ENCODE assay signal across 9 cellular contexts in the genomic region with DNA sequence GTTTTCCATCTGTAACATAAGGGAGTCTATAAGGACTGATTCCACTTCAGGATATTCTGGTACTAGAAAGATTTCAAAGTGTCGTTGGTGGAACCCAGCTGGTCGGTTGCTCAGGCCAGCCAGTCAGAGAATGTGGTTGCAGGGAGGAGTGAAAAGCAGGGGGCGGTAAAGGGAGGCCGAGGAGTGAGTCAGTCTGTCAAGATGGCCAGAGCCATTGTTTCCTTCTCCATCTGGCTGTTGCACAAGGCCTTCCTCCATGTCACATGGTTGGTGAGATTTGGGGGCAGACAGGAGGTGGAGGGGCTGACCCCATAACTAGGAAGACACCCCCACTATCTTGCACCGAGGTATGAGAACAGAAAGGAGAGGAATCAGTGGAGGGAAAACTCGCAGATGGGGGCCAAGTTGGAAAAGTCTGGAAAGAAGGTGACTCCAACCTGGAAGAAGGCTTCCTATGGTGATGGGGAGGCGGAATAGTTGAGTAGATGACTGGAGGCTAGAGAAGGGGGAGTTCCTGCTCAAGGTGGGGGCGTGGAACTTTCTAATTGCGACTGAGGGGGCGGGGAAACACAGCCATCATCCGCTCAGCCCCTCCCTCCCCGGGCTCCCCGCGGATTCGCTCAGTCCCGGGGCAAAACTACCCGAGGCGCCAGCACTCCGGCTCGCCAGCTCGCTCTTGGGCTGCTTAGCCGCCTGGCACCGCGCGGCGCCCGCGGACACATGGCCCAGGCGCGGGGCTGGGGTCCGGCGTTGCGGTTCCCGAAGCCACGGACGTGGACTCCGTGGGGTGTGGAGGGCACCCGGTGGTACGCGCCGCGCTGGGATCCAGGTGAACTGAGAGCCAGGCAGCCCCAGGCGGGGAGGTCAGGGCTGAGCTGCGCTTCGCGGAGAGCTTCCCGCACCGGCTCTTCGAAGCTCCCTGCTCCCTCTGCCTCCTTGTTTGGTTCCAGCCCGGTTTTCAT. TPM values are rescaled to one million over a fixed set of nuclear protein-coding genes. Genes with fewer than 3 reads are reported as not detected.
DNase-seq lines count a peak whose midpoint lies in the region; ATAC-seq and TF ChIP-seq lines count a peak whose summit lies in the region.
"Had no signal": no experiment of that assay in that cellular context is flagged by ENCODE, and none has a peak within 500 bp of the region (broad histone marks: within the 10 kb centered on the region; RNA-seq: fewer than 3 reads in every experiment).

No MANE protein-coding gene starts in this region.

- H3K9me3 ChIP-seq in SK-N-SH, result no peaks in the 10 kb centered on the region

- H3K27me3 Mint-ChIP-seq in endothelial cell (ENCODE audit: unreplicated experiment), result peaks cover 6% of the 10 kb centered on the region
- H3K27me3 Mint-ChIP-seq in naive thymus-derived CD8-positive, alpha-beta T cell, result peaks cover 5 to 29% (median 13%) of the 10 kb centered on the region in 5 donors

- no peak for TF ChIP-seq EP300 in SK-N-SH (IDR thresholded peaks at IDR 0.05; ENCODE audit: borderline replicate concordance in 1 of 2, low read depth in 1 of 2, low read length in 1 of 2)

- H3K27ac ChIP-seq in SK-N-SH (ENCODE audit: low read depth in 2 of 2, low read length in 1 of 2), result no peak overlapping the region
- H3K27ac ChIP-seq: BLaER1 had no signal

- peak overlapping the region in 1 of 2 experiments; percentile 9; a peak in 2 of 4 replicates for H3K4me3 ChIP-seq in SK-N-SH (ENCODE audit: low read depth in 2 of 2, low read length in 1 of 2)
- H3K4me3 ChIP-seq: BLaER1 had no signal

- no peaks in the 10 kb centered on the region for H3K79me2 ChIP-seq in SK-N-SH (ENCODE audit: insufficient read depth)

- peaks cover 20% of the 10 kb centered on the region for H3K4me1 Mint-ChIP-seq in endothelial cell (ENCODE audit: unreplicated experiment)
- H3K4me1 Mint-ChIP-seq in naive thymus-derived CD8-positive, alpha-beta T cell, result peaks cover 5 to 17% (median 7%) of the 10 kb centered on the region in 4 donors

- no peak overlapping the region for H3K9ac ChIP-seq in SK-N-SH
- H3K9ac ChIP-seq: BLaER1 had no signal

- DNase-seq in NCI-H2227 (lab: John Stamatoyannopoulos, UW; ENCODE audit: unreplicated experiment) (peak; percentile 25), NCI-H2227 treated with DMSO at 0.1 percent for 48 hours (lab: John Stamatoyannopoulos, UW) (no peak), SK-N-SH (peak; percentile 49), endothelial cell (ENCODE audit: low spot score) (peak; percentile 63), omental fat pad (ENCODE audit: low spot score) (no peak)
- DNase-seq in naive thymus-derived CD8-positive, alpha-beta T cell, result no peak

- 18% methylated on average over 17 of the region's 50 CpGs for WGBS in SK-N-SH (ENCODE audit: low lambda C conversion rate)

- H4K20me1 ChIP-seq in SK-N-SH (ENCODE audit: insufficient read depth), result no peaks in the 10 kb centered on the region
- H4K20me1 ChIP-seq: BLaER1 had no signal

- no peak for ATAC-seq in naive thymus-derived CD8-positive, alpha-beta T cell
- ATAC-seq in HG03108 (IDR thresholded peaks at IDR 0.05; ENCODE audit: unreplicated experiment) (no peak), GM19397 (IDR thresholded peaks at IDR 0.05; ENCODE audit: unreplicated experiment) (no peak), omental fat pad (ENCODE audit: low FRiP score) (no peak)

- H3K27ac Mint-ChIP-seq in endothelial cell (ENCODE audit: unreplicated experiment), result peak overlapping the region; percentile 92
- no peak overlapping the region for H3K27ac Mint-ChIP-seq in naive thymus-derived CD8-positive, alpha-beta T cell

- H3K9me2 ChIP-seq in SK-N-SH, result no peaks in the 10 kb centered on the region

- H2AFZ ChIP-seq in SK-N-SH (ENCODE audit: low read depth), result peak overlapping the region; percentile 43; the same call in 1 of the 2 replicates

- no peaks in the 10 kb centered on the region for H3K9me3 Mint-ChIP-seq in endothelial cell (ENCODE audit: unreplicated experiment)
- no peaks in the 10 kb centered on the region for H3K9me3 Mint-ChIP-seq in naive thymus-derived CD8-positive, alpha-beta T cell

- no peaks in the 10 kb centered on the region for H3K36me3 Mint-ChIP-seq in endothelial cell (ENCODE audit: low read depth, unreplicated experiment)
- no peaks in the 10 kb centered on the region for H3K36me3 Mint-ChIP-seq in naive thymus-derived CD8-positive, alpha-beta T cell

- H3K4me3 Mint-ChIP-seq in endothelial cell (ENCODE audit: unreplicated experiment), result peak overlapping the region; percentile 87
- peak overlapping the region in 9 of 10 donors; percentile 26 to 72 (median 60) for H3K4me3 Mint-ChIP-seq in naive thymus-derived CD8-positive, alpha-beta T cell

- no peaks in the 10 kb centered on the region; a peak in 1 of 4 replicates for H3K4me1 ChIP-seq in SK-N-SH (ENCODE audit: control insufficient read depth in 1 of 2, insufficient read depth in 2 of 2, low read depth in 1 of 2, low read length in 1 of 2)

- TF ChIP-seq RAD21 in SK-N-SH (IDR thresholded peaks at IDR 0.05; ENCODE audit: low read length), result no peak

- no peaks in the 10 kb centered on the region; the same call in 1 of the 2 replicates for H3K27me3 ChIP-seq in SK-N-SH (ENCODE audit: insufficient read depth)

- H3K36me3 ChIP-seq in SK-N-SH (replicated peaks in 1 of 2; ENCODE audit: control insufficient read depth in 1 of 2, insufficient read depth in 2 of 2, low read length in 1 of 2), result no peaks in the 10 kb centered on the region
- H3K36me3 ChIP-seq: BLaER1 had no signal

- peaks cover under 1% of the 10 kb centered on the region for H3F3A ChIP-seq in SK-N-SH (replicated peaks; ENCODE audit: insufficient read depth)

- peak overlapping the region; percentile 60; the same call in 1 of the 2 replicates for H3K4me2 ChIP-seq in SK-N-SH
- H3K4me2 ChIP-seq: BLaER1 had no signal

- CTCF ChIA-PET in SK-N-SH (lab: Yijun Ruan, JAX), result interaction anchor here (1.1 to 1.3 kb wide), 2 partner anchors 24 to 175 kb away, joined by 4 to 5 read pairs; no protein-coding TSS in a partner anchor

- POLR2A ChIA-PET in SK-N-SH (lab: Yijun Ruan, JAX), result no interaction called here
- POLR2A ChIA-PET in naive thymus-derived CD8-positive, alpha-beta T cell (lab: Charles Lee), result no interaction called here

- TF ChIP-seq CTCF in SK-N-SH (IDR thresholded peaks at IDR 0.05) (no peak), endothelial cell (IDR thresholded peaks at IDR 0.05; ENCODE audit: unreplicated experiment) (no peak), omental fat pad (IDR thresholded peaks at IDR 0.05) (no peak)

TF ChIP-seq in SK-N-SH, 30 proteins besides CTCF, POLR2A, EP300 and RAD21:
- TF ChIP-seq MXI1 (IDR thresholded peaks at IDR 0.05; ENCODE audit: low read depth, low read length) (no peak), SIN3A (IDR thresholded peaks at IDR 0.05; ENCODE audit: borderline replicate concordance, low read depth, low read length) (no peak), FOXJ3 (CRISPR knock-in tag; IDR thresholded peaks at IDR 0.05) (no peak), GABPA (IDR thresholded peaks at IDR 0.05; ENCODE audit: low read depth) (no peak), EZH2phosphoT487 (IDR thresholded peaks at IDR 0.05; ENCODE audit: borderline replicate concordance, low read depth) (no peak), FOSL2 (IDR thresholded peaks at IDR 0.05; ENCODE audit: borderline replicate concordance, low read depth) (no peak), PBX3 (IDR thresholded peaks at IDR 0.05) (no peak), TEAD4 (IDR thresholded peaks at IDR 0.05; ENCODE audit: borderline replicate concordance, insufficient read depth) (no peak), RXRA (IDR thresholded peaks at IDR 0.05; ENCODE audit: borderline replicate concordance, low read depth) (no peak), IRF3 (IDR thresholded peaks at IDR 0.05; ENCODE audit: low read depth, low read length) (no peak), ELF1 (IDR thresholded peaks at IDR 0.05) (no peak), MEF2A (IDR thresholded peaks at IDR 0.05; ENCODE audit: borderline replicate concordance, low read depth) (no peak), TCF12 (IDR thresholded peaks at IDR 0.05) (no peak), NFIC (IDR thresholded peaks at IDR 0.05; ENCODE audit: borderline replicate concordance) (no peak), CHD2 (IDR thresholded peaks at IDR 0.05; ENCODE audit: low read length, partially characterized antibody) (no peak), RCOR1 (IDR thresholded peaks at IDR 0.05; ENCODE audit: low read length) (no peak)
- TF ChIP-seq, protein P1, sequence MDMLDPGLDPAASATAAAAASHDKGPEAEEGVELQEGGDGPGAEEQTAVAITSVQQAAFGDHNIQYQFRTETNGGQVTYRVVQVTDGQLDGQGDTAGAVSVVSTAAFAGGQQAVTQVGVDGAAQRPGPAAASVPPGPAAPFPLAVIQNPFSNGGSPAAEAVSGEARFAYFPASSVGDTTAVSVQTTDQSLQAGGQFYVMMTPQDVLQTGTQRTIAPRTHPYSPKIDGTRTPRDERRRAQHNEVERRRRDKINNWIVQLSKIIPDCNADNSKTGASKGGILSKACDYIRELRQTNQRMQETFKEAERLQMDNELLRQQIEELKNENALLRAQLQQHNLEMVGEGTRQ (IDR thresholded peaks at IDR 0.05; ENCODE audit: borderline replicate concordance, low read depth, low read length), result no peak

RNA-seq across cellular contexts. Expression of gene STARD8, which starts 38.5 kb away (rescaled TPM):
- 2.6 TPM in 2 replicates for polyA plus RNA-seq in SK-N-SH (2012; rRNA removed)
- polyA plus RNA-seq in SK-N-SH (2012; cell fraction: cytosol; rRNA removed), result 1.0 and 1.9 TPM in 2 replicates
- 5.5 and 5.6 TPM in 2 replicates for polyA plus RNA-seq in SK-N-SH (2012; cell fraction: nucleus; rRNA removed)
- total RNA-seq in endothelial cell (ENCODE audit: unreplicated experiment), result 82.7 TPM
- under 1 TPM; 0.14 to 0.31 TPM for total RNA-seq in naive thymus-derived CD8-positive, alpha-beta T cell
- polyA plus RNA-seq in naive thymus-derived CD8-positive, alpha-beta T cell, result not detected
- total RNA-seq in omental fat pad, result 10 to 100 TPM; 14.2 to 40.2 (median 24.2) TPM

Comparison
In these comparisons a context has a peak if more than half of its experiments do, and no peak if none do; other contexts are left out.
1. DNase-seq: peak in NCI-H2227 (single experiment), SK-N-SH (single experiment) and endothelial cell (single experiment); none in NCI-H2227 treated with DMSO at 0.1 percent for 48 hours (single experiment), naive thymus-derived CD8-positive, alpha-beta T cell (0 of 10) and omental fat pad (single experiment).
2. RNA of gene STARD8, which starts 38.5 kb away (total RNA-seq): 82.7 TPM in endothelial cell (single experiment) and 14.2 to 40.2 TPM in omental fat pad; 0.14 to 0.31 TPM in naive thymus-derived CD8-positive, alpha-beta T cell; every median in the first group is over 10 times any median in the second.